Comparison of ENCODE assay signal across 24 cellular contexts in genomic region chr18:53148056-53148574, GRCh38.
DNase-seq lines count a peak whose midpoint lies in the region; ATAC-seq and TF ChIP-seq lines count a peak whose summit lies in the region.
"Had no signal": no experiment of that assay in that cellular context is flagged by ENCODE, and none has a peak within 500 bp of the region (broad histone marks: within the 10 kb centered on the region; RNA-seq: fewer than 3 reads in every experiment).

No MANE protein-coding gene starts in this region.

- H3K27me3 ChIP-seq in neural cell (ENCODE audit: insufficient read depth, low read depth, low read length) (no peaks in the 10 kb centered on the region), gastrocnemius medialis (no peaks in the 10 kb centered on the region), thyroid gland (no peaks in the 10 kb centered on the region)
- H3K27me3 ChIP-seq: SJSA1 had no signal

- H3K4me2 ChIP-seq in neural cell (ENCODE audit: low read length), result peak overlapping the region; percentile 13
- H3K4me2 ChIP-seq: GM23338 had no signal

- intact Hi-C loops in gastrocnemius medialis (cut with DNase I; ENCODE audit: low total_unique reads), result no loop called here
- intact Hi-C loops in thyroid gland (cut with DNase I), result no loop called here

- WGBS in thyroid gland, 2 donors, result 42 to 43% methylated on average over 5 of the region's 5 CpGs

- TF ChIP-seq CTCF in neural cell (IDR thresholded peaks at IDR 0.05; ENCODE audit: poor library complexity, severe bottlenecking) (peak; percentile 42), gastrocnemius medialis (IDR thresholded peaks at IDR 0.05 in 4 of 5, conservative IDR thresholded peaks at IDR 0.05 in 1 of 5) (no peak), thyroid gland (IDR thresholded peaks at IDR 0.05) (no peak)

- in situ Hi-C loops in gastrocnemius medialis (cut with MboI; ENCODE audit: low sequenced_read_pairs in 4 of 4), result no loop called here

- H3F3A ChIP-seq in neural cell (ENCODE audit: insufficient read depth, low read length, poor library complexity, severe bottlenecking), result no peaks in the 10 kb centered on the region

- H3K9me3 ChIP-seq in neural cell (ENCODE audit: low read length) (no peaks in the 10 kb centered on the region), gastrocnemius medialis (no peaks in the 10 kb centered on the region), thyroid gland (no peaks in the 10 kb centered on the region)
- H3K9me3 ChIP-seq: SJSA1 had no signal

- TF ChIP-seq POLR2A in gastrocnemius medialis (IDR thresholded peaks at IDR 0.05), result no peak
- no peak for TF ChIP-seq POLR2A in thyroid gland (IDR thresholded peaks at IDR 0.05)

- H3K9ac ChIP-seq in neural cell (ENCODE audit: low read length), result no peak overlapping the region

- H3K4me1 ChIP-seq in gastrocnemius medialis (no peaks in the 10 kb centered on the region), thyroid gland (no peaks in the 10 kb centered on the region)
- H3K4me1 ChIP-seq: SJSA1 had no signal

- H3K27ac ChIP-seq in neural cell (ENCODE audit: low read length), result peak overlapping the region; percentile 54
- H3K27ac ChIP-seq in gastrocnemius medialis, result no peak overlapping the region
- no peak overlapping the region for H3K27ac ChIP-seq in thyroid gland
- H3K27ac ChIP-seq: SJSA1 had no signal

- H3K9me2 ChIP-seq in neural cell (ENCODE audit: insufficient read depth, low read length), result no peaks in the 10 kb centered on the region

- no peak overlapping the region for H2AFZ ChIP-seq in neural cell (ENCODE audit: low read depth, low read length)
- H2AFZ ChIP-seq: GM23338 had no signal

- peak overlapping the region; percentile 39 for H3K4me3 ChIP-seq in neural cell (ENCODE audit: low read length)
- H3K4me3 ChIP-seq in gastrocnemius medialis, result no peak overlapping the region
- no peak overlapping the region for H3K4me3 ChIP-seq in thyroid gland (replicated peaks in 1 of 3)
- H3K4me3 ChIP-seq: GM23338, SJSA1 had no signal

- H4K20me1 ChIP-seq in neural cell (ENCODE audit: insufficient read depth), result no peaks in the 10 kb centered on the region

- DNase-seq in DMS 273 (lab: John Stamatoyannopoulos, UW; ENCODE audit: unreplicated experiment) (peak; percentile 61), NCI-H446 (lab: John Stamatoyannopoulos, UW) (peak; percentile 65 to 80), NCI-H82 treated with DMSO at 0.1 percent for 48 hours (lab: John Stamatoyannopoulos, UW; ENCODE audit: unreplicated experiment) (peak; percentile 40), gastrocnemius medialis (no peak), thyroid gland (no peak), cortex of kidney (lab: John Stamatoyannopoulos, UW) (no peak), DMS53 treated with DMSO at 0.1 percent for 48 hours (lab: John Stamatoyannopoulos, UW; ENCODE audit: unreplicated experiment) (no peak)
- DNase-seq: 8988T, ACHN, DMS79 treated with DMSO at 0.1 percent for 48 hours, GF-D8, H9, Karpas-422, NCI-H1092 treated with DMSO at 0.1 percent for 48 hours, NCI-H1436, NCI-H2029, NCI-H2227 treated with DMSO at 0.1 percent for 48 hours, NCI-H510A treated with DMSO at 0.1 percent for 48 hours, Right ventricle myocardium superior, RPMI8226 had no signal

- H3K36me3 ChIP-seq in neural cell (ENCODE audit: insufficient read depth, low read length) (no peaks in the 10 kb centered on the region), gastrocnemius medialis (no peaks in the 10 kb centered on the region), thyroid gland (no peaks in the 10 kb centered on the region)
- H3K36me3 ChIP-seq: SJSA1 had no signal

- H3K79me2 ChIP-seq in neural cell (replicated peaks; ENCODE audit: insufficient read depth, low read length), result peaks cover 8% of the 10 kb centered on the region

- no peak for ATAC-seq in gastrocnemius medialis
- ATAC-seq: GM23338, HepG2 had no signal

- TF ChIP-seq RAD21 in neural cell (conservative IDR thresholded peaks at IDR 0.05), result peak; percentile 56

- TF ChIP-seq EP300 in neural cell (conservative IDR thresholded peaks at IDR 0.05; ENCODE audit: poor library complexity, severe bottlenecking), result peak; percentile 95

TF ChIP-seq in neural cell, 6 proteins besides CTCF, POLR2A, EP300 and RAD21:
- TF ChIP-seq TAF1 (IDR thresholded peaks at IDR 0.05; ENCODE audit: low read depth), result no peak
- peak; percentile 49 for TF ChIP-seq SMC3 (conservative IDR thresholded peaks at IDR 0.05; ENCODE audit: poor library complexity)
- no peak for TF ChIP-seq REST (IDR thresholded peaks at IDR 0.05; ENCODE audit: borderline replicate concordance)
- TF ChIP-seq EZH2 (IDR thresholded peaks at IDR 0.05; ENCODE audit: borderline replicate concordance, insufficient read depth, low read length, poor library complexity, severe bottlenecking), result no peak
- TF ChIP-seq MXI1 (conservative IDR thresholded peaks at IDR 0.05; ENCODE audit: poor library complexity, severe bottlenecking), result no peak
- peak; percentile 82 for TF ChIP-seq POLR2AphosphoS5 (IDR thresholded peaks at IDR 0.05)

Comparison
In these comparisons a context has a peak if more than half of its experiments do, and no peak if none do; other contexts are left out.
1. DNase-seq: peak in DMS 273 (single experiment), NCI-H446 (2 of 2) and NCI-H82 treated with DMSO at 0.1 percent for 48 hours (single experiment); none in gastrocnemius medialis (0 of 2), thyroid gland (0 of 2), cortex of kidney (single experiment) and DMS53 treated with DMSO at 0.1 percent for 48 hours (single experiment).